Comparison of ENCODE assay signal across 10 cellular contexts in the genomic region with DNA sequence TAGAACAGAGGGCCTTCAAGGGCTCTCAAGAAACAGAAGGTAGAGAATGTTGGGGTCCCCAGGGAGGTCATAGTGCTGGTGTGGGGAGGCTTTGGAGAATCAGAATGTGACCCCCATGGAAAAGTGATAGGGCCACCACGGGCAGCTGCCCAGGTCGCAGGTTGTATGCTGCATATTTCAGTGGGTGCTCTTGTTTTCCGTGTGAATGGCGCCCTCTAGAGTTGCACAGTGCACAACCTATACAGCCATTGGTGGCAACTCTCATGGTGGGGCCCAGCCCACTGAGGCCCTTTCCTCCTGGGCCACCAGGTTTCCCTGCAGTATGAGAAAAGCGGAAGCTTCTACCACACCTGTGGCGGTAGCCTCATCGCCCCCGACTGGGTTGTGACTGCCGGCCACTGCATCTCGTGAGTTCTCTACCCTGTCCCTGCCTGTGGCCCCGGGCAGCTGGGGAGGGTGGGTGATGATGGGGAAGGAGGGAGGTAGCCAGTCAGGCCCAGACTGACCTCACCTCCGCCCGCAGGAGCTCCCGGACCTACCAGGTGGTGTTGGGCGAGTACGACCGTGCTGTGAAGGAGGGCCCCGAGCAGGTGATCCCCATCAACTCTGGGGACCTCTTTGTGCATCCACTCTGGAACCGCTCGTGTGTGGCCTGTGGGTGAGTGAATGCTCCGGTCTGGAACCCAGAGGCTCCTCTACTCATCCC. TPM values are rescaled to one million over a fixed set of nuclear protein-coding genes. Genes with fewer than 3 reads are reported as not detected.
DNase-seq lines count a peak whose midpoint lies in the region; ATAC-seq, FAIRE-seq and TF ChIP-seq lines count a peak whose summit lies in the region.
"Not testable (repeated sequence)": the region's sequence is repeated elsewhere in the genome, so short reads cannot be mapped to it uniquely, and the experiment has no call there.
"Had no signal": no experiment of that assay in that cellular context is flagged by ENCODE, and none has a peak within 500 bp of the region (broad histone marks: within the 10 kb centered on the region; RNA-seq: fewer than 3 reads in every experiment).

No MANE protein-coding gene starts in this region.

- not testable (repeated sequence) for DNase-seq in DND-41; T-helper 17 cell; activated naive CD4-positive, alpha-beta T cell treated with anti-CD3 and anti-CD28 coated beads, Interleukin-2, amount 50 U/mL, for 72 hours (ENCODE audit: low spot score in 2 of 2); endothelial cell of umbilical vein (ENCODE audit: low read depth, low spot score); naive thymus-derived CD4-positive, alpha-beta T cell
- DNase-seq in MM.1S (peak; percentile 10), islet precursor cell (peak; percentile 58)
- peak in 1 of 2 donors; percentile 40 for DNase-seq in stimulated activated naive CD8-positive, alpha-beta T cell treated with anti-CD3 and anti-CD28 coated beads, Interleukin-15, amount 100 ng/mL, for 72 hours

- not testable (repeated sequence) for H3K4me3 Mint-ChIP-seq in T-helper 17 cell; naive thymus-derived CD4-positive, alpha-beta T cell; stimulated activated naive CD8-positive, alpha-beta T cell treated with anti-CD3 and anti-CD28 coated beads, Interleukin-15, amount 100 ng/mL, for 72 hours

- H3K9me2 ChIP-seq in MM.1S (replicated peaks; ENCODE audit: insufficient read depth, low read length): not testable (repeated sequence)

- not testable (repeated sequence) for H3K9ac ChIP-seq in DND-41 (ENCODE audit: low read depth, low read length); MM.1S (ENCODE audit: low read length); endothelial cell of umbilical vein (replicated peaks; ENCODE audit: extremely low read depth, insufficient read depth, low read length)

- H3F3A ChIP-seq in MM.1S (ENCODE audit: insufficient read depth, low read length): not testable (repeated sequence)

- peak; percentile 11 for TF ChIP-seq CTCF in DND-41 (IDR thresholded peaks at IDR 0.05; ENCODE audit: borderline replicate concordance, extremely low read depth, low read length, poor library complexity, severe bottlenecking)
- peak; percentile 27; the same call in 1 of the 2 replicates for TF ChIP-seq CTCF in MM.1S (IDR thresholded peaks at IDR 0.05; ENCODE audit: low read length)
- not testable (repeated sequence) for TF ChIP-seq CTCF in endothelial cell of umbilical vein (IDR thresholded peaks at IDR 0.05; ENCODE audit: extremely low read depth in 1 of 2, insufficient read depth in 1 of 2, low read depth in 1 of 2, low read length in 2 of 2)

- not testable (repeated sequence) for H3K36me3 Mint-ChIP-seq in T-helper 17 cell (ENCODE audit: low read depth); activated naive CD4-positive, alpha-beta T cell treated with anti-CD3 and anti-CD28 coated beads, Interleukin-2, amount 50 U/mL, for 72 hours; naive thymus-derived CD4-positive, alpha-beta T cell

- dilution Hi-C loops in endothelial cell of umbilical vein (cut with MboI; ENCODE audit: extremely low pct_ligation_motif_present, low sequenced_read_pairs): not testable (repeated sequence)

- not testable (repeated sequence) for H3K4me3 ChIP-seq in DND-41 (ENCODE audit: low read depth in 1 of 2, low read length in 2 of 2); MM.1S (ENCODE audit: low read length); endothelial cell of umbilical vein (replicated peaks in 1 of 3; ENCODE audit: insufficient read depth in 1 of 3, low read depth in 1 of 3, low read length in 3 of 3); naive thymus-derived CD4-positive, alpha-beta T cell (ENCODE audit: low read length)

- not testable (repeated sequence) for H4K20me1 ChIP-seq in DND-41 (ENCODE audit: insufficient read depth, low read length); MM.1S (ENCODE audit: insufficient read depth, low read length); endothelial cell of umbilical vein (replicated peaks; ENCODE audit: control insufficient read depth, extremely low read depth, insufficient read depth, low read length)

- CTCF ChIA-PET in endothelial cell of umbilical vein (lab: Charles Lee): interaction anchor here (0.5 kb wide), 1 partner anchor 518 kb away, joined by 3 read pairs; no protein-coding TSS in a partner anchor
- CTCF ChIA-PET in naive thymus-derived CD4-positive, alpha-beta T cell (lab: Charles Lee): not testable (repeated sequence)

- not testable (repeated sequence) for H3K9me3 ChIP-seq in DND-41 (ENCODE audit: insufficient read depth, low read length, severe bottlenecking); MM.1S (replicated peaks; ENCODE audit: insufficient read depth, low read length); T-helper 17 cell (ENCODE audit: control insufficient read depth, low read length, poor library complexity, severe bottlenecking); endothelial cell of umbilical vein (replicated peaks; ENCODE audit: control insufficient read depth, insufficient read depth, low read length); naive thymus-derived CD4-positive, alpha-beta T cell (ENCODE audit: control insufficient read depth in 2 of 3, low read length in 3 of 3)

- H3K79me2 ChIP-seq in DND-41 (ENCODE audit: insufficient read depth, low read length); MM.1S (ENCODE audit: low read length); endothelial cell of umbilical vein (ENCODE audit: control insufficient read depth, insufficient read depth, low read length): not testable (repeated sequence)

- FAIRE-seq in endothelial cell of umbilical vein (lab: Jason Lieb, UNC): peak; percentile 99

- H3K9me1 ChIP-seq in endothelial cell of umbilical vein (replicated peaks; ENCODE audit: control insufficient read depth, extremely low read depth, insufficient read depth, low read length): not testable (repeated sequence)

- H3K27me3 Mint-ChIP-seq in T-helper 17 cell: peaks cover 15% of the 10 kb centered on the region
- not testable (repeated sequence) for H3K27me3 Mint-ChIP-seq in naive thymus-derived CD4-positive, alpha-beta T cell; stimulated activated naive CD8-positive, alpha-beta T cell treated with anti-CD3 and anti-CD28 coated beads, Interleukin-15, amount 100 ng/mL, for 72 hours

- not testable (repeated sequence) for H3K27me3 ChIP-seq in DND-41 (ENCODE audit: insufficient read depth, low read length, poor library complexity); MM.1S (replicated peaks; ENCODE audit: insufficient read depth, low read length); endothelial cell of umbilical vein (ENCODE audit: control insufficient read depth in 2 of 2, insufficient read depth in 2 of 2, low read length in 2 of 2); naive thymus-derived CD4-positive, alpha-beta T cell (ENCODE audit: control insufficient read depth in 2 of 2, insufficient read depth in 2 of 2, low read length in 2 of 2)

- not testable (repeated sequence) for H3K4me1 ChIP-seq in DND-41 (ENCODE audit: insufficient read depth, low read length); MM.1S (ENCODE audit: low read length); endothelial cell of umbilical vein (ENCODE audit: control insufficient read depth, extremely low read depth, insufficient read depth, low read length); naive thymus-derived CD4-positive, alpha-beta T cell (ENCODE audit: control insufficient read depth in 2 of 2, insufficient read depth in 2 of 2, low read length in 2 of 2)

- H3K4me1 Mint-ChIP-seq in T-helper 17 cell; naive thymus-derived CD4-positive, alpha-beta T cell; stimulated activated naive CD8-positive, alpha-beta T cell treated with anti-CD3 and anti-CD28 coated beads, Interleukin-15, amount 100 ng/mL, for 72 hours: not testable (repeated sequence)

- H2AFZ ChIP-seq in DND-41 (ENCODE audit: low read depth, low read length); MM.1S (ENCODE audit: low read length); endothelial cell of umbilical vein (ENCODE audit: low read depth, low read length): not testable (repeated sequence)

- not testable (repeated sequence) for H3K27ac Mint-ChIP-seq in T-helper 17 cell; activated naive CD4-positive, alpha-beta T cell treated with anti-CD3 and anti-CD28 coated beads, Interleukin-2, amount 50 U/mL, for 72 hours; naive thymus-derived CD4-positive, alpha-beta T cell; stimulated activated naive CD8-positive, alpha-beta T cell treated with anti-CD3 and anti-CD28 coated beads, Interleukin-15, amount 100 ng/mL, for 72 hours

- H3K4me2 ChIP-seq in DND-41 (ENCODE audit: insufficient read depth, low read length); MM.1S (ENCODE audit: low read depth, low read length); endothelial cell of umbilical vein (ENCODE audit: insufficient read depth, low read length): not testable (repeated sequence)

- not testable (repeated sequence) for H3K27ac ChIP-seq in DND-41 (ENCODE audit: low read length); MM.1S (ENCODE audit: low read length); endothelial cell of umbilical vein (ENCODE audit: insufficient read depth, low read depth, low read length); naive thymus-derived CD4-positive, alpha-beta T cell (ENCODE audit: low read depth, low read length)

- POLR2A ChIA-PET in endothelial cell of umbilical vein (lab: Charles Lee); naive thymus-derived CD4-positive, alpha-beta T cell (lab: Charles Lee): not testable (repeated sequence)

- H3K9me3 Mint-ChIP-seq in activated naive CD4-positive, alpha-beta T cell treated with anti-CD3 and anti-CD28 coated beads, Interleukin-2, amount 50 U/mL, for 72 hours; naive thymus-derived CD4-positive, alpha-beta T cell; stimulated activated naive CD8-positive, alpha-beta T cell treated with anti-CD3 and anti-CD28 coated beads, Interleukin-15, amount 100 ng/mL, for 72 hours: not testable (repeated sequence)

- not testable (repeated sequence) for BruUV-seq in endothelial cell of umbilical vein (replicated peaks; lab: Mats Ljungman, UMichigan)

- not testable (repeated sequence) for H3K36me3 ChIP-seq in DND-41 (ENCODE audit: insufficient read depth, low read length); MM.1S (replicated peaks; ENCODE audit: insufficient read depth, low read length); endothelial cell of umbilical vein (ENCODE audit: control insufficient read depth in 2 of 2, extremely low read depth in 1 of 2, insufficient read depth in 2 of 2, low read length in 2 of 2); naive thymus-derived CD4-positive, alpha-beta T cell (ENCODE audit: control insufficient read depth in 2 of 3, insufficient read depth in 3 of 3, low read length in 3 of 3)

- ATAC-seq in DND-41 (ENCODE audit: insufficient read depth, low read depth): not testable (repeated sequence)
- ATAC-seq in T-helper 17 cell: peak; percentile 39
- peak; percentile 74 to 79 for ATAC-seq in activated naive CD4-positive, alpha-beta T cell treated with anti-CD3 and anti-CD28 coated beads, Interleukin-2, amount 50 U/mL, for 72 hours
- ATAC-seq in naive thymus-derived CD4-positive, alpha-beta T cell: peak; percentile 66
- peak; percentile 62 for ATAC-seq in stimulated activated naive CD8-positive, alpha-beta T cell treated with anti-CD3 and anti-CD28 coated beads, Interleukin-15, amount 100 ng/mL, for 72 hours

- intact Hi-C loops in endothelial cell of umbilical vein (cut with micrococcal nuclease); naive thymus-derived CD4-positive, alpha-beta T cell (cut with micrococcal nuclease): not testable (repeated sequence)

- TF ChIP-seq POLR2A in endothelial cell of umbilical vein (IDR thresholded peaks at IDR 0.05; ENCODE audit: low read depth, low read length): not testable (repeated sequence)

RNA-seq across cellular contexts. Expression of a gene that starts 3.8 kb away (rescaled TPM):
- total RNA-seq in T-helper 17 cell (not detected), endothelial cell of umbilical vein (0.48 TPM in 1 of 2 replicates, not detected in the other)
- not detected for total RNA-seq in activated naive CD4-positive, alpha-beta T cell treated with anti-CD3 and anti-CD28 coated beads, Interleukin-2, amount 50 U/mL, for 72 hours
- 0.30 and 0.32 TPM in 2 replicates for polyA plus RNA-seq in endothelial cell of umbilical vein
- 0.10 and 0.20 TPM in 2 replicates for polyA plus RNA-seq in endothelial cell of umbilical vein (2011; cell fraction: cytosol; rRNA removed)
- 0.25 and 0.29 TPM in 2 replicates for polyA plus RNA-seq in endothelial cell of umbilical vein (2011; cell fraction: nucleus; rRNA removed)
- polyA plus RNA-seq in endothelial cell of umbilical vein (2012): not detected in 2 replicates
- 0.39 TPM in 1 of 2 replicates, not detected in the other for polyA minus RNA-seq in endothelial cell of umbilical vein
- not detected for polyA minus RNA-seq in endothelial cell of umbilical vein (2011; cell fraction: cytosol; rRNA and poly(A)+ RNA removed)
- 1.5 TPM in 1 of 2 replicates, not detected in the other for polyA minus RNA-seq in endothelial cell of umbilical vein (2011; cell fraction: nucleus; rRNA and poly(A)+ RNA removed)
- total RNA-seq in naive thymus-derived CD4-positive, alpha-beta T cell: not detected
- polyA plus RNA-seq in naive thymus-derived CD4-positive, alpha-beta T cell: not detected
- total RNA-seq: lower leg skin had no signal

RNA-seq across cellular contexts. Expression of a gene that starts 20.8 kb away (rescaled TPM):
- total RNA-seq in T-helper 17 cell: not detected
- not detected for total RNA-seq in activated naive CD4-positive, alpha-beta T cell treated with anti-CD3 and anti-CD28 coated beads, Interleukin-2, amount 50 U/mL, for 72 hours
- not detected in 2 replicates for total RNA-seq in endothelial cell of umbilical vein
- 0.35 TPM in 1 of 2 replicates, not detected in the other for polyA plus RNA-seq in endothelial cell of umbilical vein
- 0.16 and 0.43 TPM in 2 replicates for polyA plus RNA-seq in endothelial cell of umbilical vein (2011; cell fraction: cytosol; rRNA removed)
- 0.26 TPM in 1 of 2 replicates, not detected in the other for polyA plus RNA-seq in endothelial cell of umbilical vein (2011; cell fraction: nucleus; rRNA removed)
- polyA plus RNA-seq in endothelial cell of umbilical vein (2012): not detected in 2 replicates
- polyA minus RNA-seq in endothelial cell of umbilical vein: not detected in 2 replicates
- polyA minus RNA-seq in endothelial cell of umbilical vein (2011; cell fraction: cytosol; rRNA and poly(A)+ RNA removed): not detected
- polyA minus RNA-seq in endothelial cell of umbilical vein (2011; cell fraction: nucleus; rRNA and poly(A)+ RNA removed): not detected in 2 replicates
- total RNA-seq in naive thymus-derived CD4-positive, alpha-beta T cell: not detected
- polyA plus RNA-seq in naive thymus-derived CD4-positive, alpha-beta T cell: not detected
- total RNA-seq: HT-29, lower leg skin had no signal

RNA-seq across cellular contexts. Expression of a gene that starts 43.6 kb away (rescaled TPM):
- 1 to 10 TPM; 1.2 to 1.6 TPM for total RNA-seq in T-helper 17 cell
- total RNA-seq in activated naive CD4-positive, alpha-beta T cell treated with anti-CD3 and anti-CD28 coated beads, Interleukin-2, amount 50 U/mL, for 72 hours: 10 to 100 TPM in 1 of 2 donors, 1 to 10 TPM in 1; 9.2 to 37.3 TPM
- 3,499 and 3,960 TPM in 2 replicates for total RNA-seq in endothelial cell of umbilical vein
- 734 and 849 TPM in 2 replicates for polyA plus RNA-seq in endothelial cell of umbilical vein
- polyA plus RNA-seq in endothelial cell of umbilical vein (2011; cell fraction: cytosol; rRNA removed): 751 and 1,165 TPM in 2 replicates
- 1,616 and 1,967 TPM in 2 replicates for polyA plus RNA-seq in endothelial cell of umbilical vein (2011; cell fraction: nucleus; rRNA removed)
- 1,500 and 2,412 TPM in 2 replicates for polyA plus RNA-seq in endothelial cell of umbilical vein (2012)
- 1,494 and 1,598 TPM in 2 replicates for polyA minus RNA-seq in endothelial cell of umbilical vein
- 16.5 TPM for polyA minus RNA-seq in endothelial cell of umbilical vein (2011; cell fraction: cytosol; rRNA and poly(A)+ RNA removed)
- polyA minus RNA-seq in endothelial cell of umbilical vein (2011; cell fraction: nucleus; rRNA and poly(A)+ RNA removed): 1,216 and 2,140 TPM in 2 replicates
- total RNA-seq in naive thymus-derived CD4-positive, alpha-beta T cell: 10 to 100 TPM in 3 of 5 experiments, 1 to 10 TPM in 2; 8.0 to 20.8 (median 10.0) TPM
- 1 to 10 TPM; 1.0 TPM for polyA plus RNA-seq in naive thymus-derived CD4-positive, alpha-beta T cell

Comparison
In these comparisons a context has a peak if more than half of its experiments do, and no peak if none do; other contexts are left out.
1. RNA of a gene that starts 43.6 kb away (total RNA-seq): 3,499 to 3,960 TPM in endothelial cell of umbilical vein; 9.2 to 37.3 TPM in activated naive CD4-positive, alpha-beta T cell treated with anti-CD3 and anti-CD28 coated beads, Interleukin-2, amount 50 U/mL, for 72 hours, 8.0 to 20.8 TPM in naive thymus-derived CD4-positive, alpha-beta T cell and 1.2 to 1.6 TPM in T-helper 17 cell; every median in the first group is over 10 times any median in the second.